In the genomic region with DNA sequence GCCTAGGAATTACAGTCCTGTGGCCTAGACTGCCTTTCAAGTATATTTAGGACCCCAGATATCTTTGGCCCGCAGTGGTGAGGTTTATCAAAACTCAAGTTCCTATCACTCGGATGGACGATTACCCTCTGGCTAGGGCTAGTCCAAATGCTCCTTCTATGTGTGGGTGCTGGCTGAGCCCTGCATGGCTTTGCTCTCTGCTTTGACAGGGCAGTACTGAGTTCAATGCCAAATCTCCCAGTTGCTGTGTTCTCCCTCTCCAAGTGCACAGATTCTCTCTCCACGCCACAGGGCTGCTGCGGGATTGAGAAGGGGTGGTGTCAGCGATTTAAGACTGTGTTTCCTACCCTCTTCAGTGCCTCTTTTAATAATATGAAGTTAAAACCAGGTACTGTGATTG, we compare ENCODE assay signal across 3 cellular contexts.
"Had no signal": no experiment of that assay in that cellular context is flagged by ENCODE, and none has a peak within 500 bp of the region (broad histone marks: within the 10 kb centered on the region; RNA-seq: fewer than 3 reads in every experiment).

No MANE protein-coding gene starts in this region.

- DNase-seq: H9, HCEC 1CT had no signal

- ATAC-seq: GM23338 had no signal

- H3K4me3 ChIP-seq: GM23338 had no signal
